In the genomic region with DNA sequence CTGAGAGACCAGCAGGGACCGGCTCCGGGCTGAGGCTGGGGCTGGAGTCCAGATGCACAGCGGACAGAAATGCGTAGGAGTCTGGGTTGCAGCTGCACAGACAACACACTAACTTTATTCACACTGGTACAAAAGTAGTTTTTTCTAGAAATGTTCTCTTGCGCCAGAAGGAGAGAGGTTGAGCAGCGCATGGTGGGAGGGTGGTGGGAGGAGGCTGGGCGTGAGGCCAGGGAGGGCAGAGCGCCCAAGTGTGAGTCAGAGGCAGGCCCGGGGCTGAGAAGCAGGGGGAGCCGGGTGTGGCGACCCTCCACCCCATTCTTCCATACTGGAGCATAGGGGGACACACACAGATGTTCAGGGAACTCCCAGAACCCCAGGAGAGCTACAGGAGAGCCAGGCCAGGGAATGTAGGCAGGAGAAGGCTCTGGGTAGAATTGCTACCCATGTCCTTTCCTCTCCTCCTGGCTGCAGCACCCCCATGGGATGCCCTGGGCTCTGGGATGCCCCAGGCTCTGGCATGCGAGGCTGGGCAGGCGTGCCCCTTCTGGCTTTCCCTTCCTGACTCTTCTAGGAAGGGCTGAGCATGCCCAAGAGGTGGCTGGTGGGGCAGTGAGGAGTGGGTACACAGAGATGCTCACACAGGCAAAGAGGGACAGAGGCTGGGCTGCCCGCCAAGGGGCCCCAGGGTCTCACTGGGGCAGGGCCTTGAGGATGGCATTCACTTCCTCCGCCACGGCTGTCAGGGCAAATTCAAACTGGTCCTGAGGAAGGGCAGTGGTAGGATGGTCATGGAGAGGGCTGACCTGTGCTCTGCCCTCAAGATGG, we compare ENCODE assay signal across 11 cellular contexts. TPM values are rescaled to one million over a fixed set of nuclear protein-coding genes. Genes with fewer than 3 reads are reported as not detected.
A peak's percentile ranks its signal among the peaks of the same experiment; 100 is the strongest.
DNase-seq lines count a peak whose midpoint lies in the region; ATAC-seq, FAIRE-seq and TF ChIP-seq lines count a peak whose summit lies in the region.
"Had no signal": no experiment of that assay in that cellular context is flagged by ENCODE, and none has a peak within 500 bp of the region (broad histone marks: within the 10 kb centered on the region; RNA-seq: fewer than 3 reads in every experiment).

No MANE protein-coding gene starts in this region.

- peak; percentile 5 for FAIRE-seq in keratinocyte (lab: Jason Lieb, UNC)
- FAIRE-seq in GM12891 (lab: Jason Lieb, UNC), result no peak

- H3K27me3 ChIP-seq in keratinocyte (ENCODE audit: control insufficient read depth, extremely low read depth, insufficient read depth, low read length) (no peaks in the 10 kb centered on the region), thyroid gland (no peaks in the 10 kb centered on the region)

- no peaks in the 10 kb centered on the region for H3K79me2 ChIP-seq in keratinocyte (ENCODE audit: control insufficient read depth, insufficient read depth, low read length)
- H3K79me2 ChIP-seq: parathyroid adenoma had no signal

- no peaks in the 10 kb centered on the region for H4K20me1 ChIP-seq in keratinocyte (ENCODE audit: control insufficient read depth, extremely low read depth, insufficient read depth, low read length)

- CTCF ChIA-PET in HEK293T (lab: Yijun Ruan, JAX), result no interaction called here

- H3K4me3 ChIP-seq in keratinocyte (ENCODE audit: control insufficient read depth in 2 of 3, extremely low read depth in 1 of 3, insufficient read depth in 2 of 3, low read depth in 1 of 3, low read length in 3 of 3), result peak overlapping the region in 1 of 3 experiments; percentile 37
- no peak overlapping the region for H3K4me3 ChIP-seq in thyroid gland (replicated peaks in 1 of 3)

- POLR2A ChIA-PET in HEK293T (lab: Yijun Ruan, JAX), result interaction anchor here (1.0 kb wide), 1 partner anchor 11 kb away, joined by 3 read pairs; the partner anchor contains the start of gene DNAJB2

- DNase-seq in HUDEP-2 (lab: John Stamatoyannopoulos, UW; ENCODE audit: unreplicated experiment in 76 of 76) (peak in 73 of 76 experiments; percentile 8 to 93 (median 76)), brain pericyte (ENCODE audit: low read depth, low spot score) (peak; percentile 77), keratinocyte (ENCODE audit: low read depth, low spot score) (no peak), thyroid gland (peak; percentile 79 to 81), GM12891 (ENCODE audit: insufficient read length, low spot score) (no peak), HEK293T (ENCODE audit: extremely low spot score) (no peak)
- DNase-seq in activated T-cell treated with anti-CD3 and anti-CD28 coated beads, Interleukin-2, amount 50 U/mL, for 24 hours, result no peak
- DNase-seq: activated T-cell treated with anti-CD3 and anti-CD28 coated beads for 4 hours had no signal

- no peak overlapping the region for H3K4me3 Mint-ChIP-seq in activated T-cell treated with anti-CD3 and anti-CD28 coated beads, Interleukin-2, amount 50 U/mL, for 24 hours

- H3K9me1 ChIP-seq in keratinocyte (ENCODE audit: control insufficient read depth, extremely low read depth, insufficient read depth, low read length), result no peaks in the 10 kb centered on the region

- H3K4me1 ChIP-seq in keratinocyte (ENCODE audit: control insufficient read depth, extremely low read depth, insufficient read depth, low read length), result peaks cover 37% of the 10 kb centered on the region
- peaks cover 0 to 16% of the 10 kb centered on the region in 2 donors for H3K4me1 ChIP-seq in thyroid gland

- H3K9me3 ChIP-seq in keratinocyte (ENCODE audit: control insufficient read depth, low read depth, low read length) (no peaks in the 10 kb centered on the region), thyroid gland (no peaks in the 10 kb centered on the region)

- H3K36me3 ChIP-seq in keratinocyte (ENCODE audit: control insufficient read depth in 2 of 2, extremely low read depth in 1 of 2, insufficient read depth in 2 of 2, low read length in 2 of 2) (peaks cover 1 to 2% of the 10 kb centered on the region in 2 experiments), thyroid gland (peaks cover 5 to 9% of the 10 kb centered on the region in 2 donors)

- H3K36me3 Mint-ChIP-seq in activated T-cell treated with anti-CD3 and anti-CD28 coated beads, Interleukin-2, amount 50 U/mL, for 24 hours (ENCODE audit: low read depth), result peaks cover 13% of the 10 kb centered on the region

- TF ChIP-seq CTCF in keratinocyte (optimal IDR thresholded peaks at IDR 0.05 in 1 of 3, IDR thresholded peaks at IDR 0.05 in 1 of 3, conservative IDR thresholded peaks at IDR 0.05 in 1 of 3; ENCODE audit: extremely low read depth in 1 of 3, insufficient read depth in 2 of 3, low read length in 3 of 3), result no peak
- TF ChIP-seq CTCF in thyroid gland (IDR thresholded peaks at IDR 0.05), result no peak

- intact Hi-C loops in thyroid gland (cut with DNase I), result no loop called here

- H3K9ac ChIP-seq in keratinocyte (ENCODE audit: control insufficient read depth, extremely low read depth, insufficient read depth, low read length), result no peak overlapping the region
- H3K9ac ChIP-seq: parathyroid adenoma had no signal

- H3K4me2 ChIP-seq in keratinocyte (ENCODE audit: control insufficient read depth, extremely low read depth, insufficient read depth, low read depth, low read length), result peak overlapping the region; percentile 62

- no peak overlapping the region for H3K27ac Mint-ChIP-seq in activated T-cell treated with anti-CD3 and anti-CD28 coated beads, Interleukin-2, amount 50 U/mL, for 24 hours

- no peak for TF ChIP-seq POLR2A in thyroid gland (IDR thresholded peaks at IDR 0.05)
- no peak for TF ChIP-seq POLR2A in GM12891 (IDR thresholded peaks at IDR 0.05; ENCODE audit: low read depth, low read length)

- dilution Hi-C loops in keratinocyte (cut with MboI; ENCODE audit: extremely low pct_ligation_motif_present, low sequenced_read_pairs), result no loop called here

- H2AFZ ChIP-seq in keratinocyte (ENCODE audit: control insufficient read depth, low read length), result peak overlapping the region; percentile 20
- H2AFZ ChIP-seq: parathyroid adenoma had no signal

- H3K4me1 Mint-ChIP-seq in activated T-cell treated with anti-CD3 and anti-CD28 coated beads, Interleukin-2, amount 50 U/mL, for 24 hours (ENCODE audit: low read depth), result peaks cover 8% of the 10 kb centered on the region

- no peak for ATAC-seq in HG02759 (IDR thresholded peaks at IDR 0.05; ENCODE audit: unreplicated experiment)

- 28 to 38% methylated on average over 11 to 16 of the region's 16 CpGs for WGBS in thyroid gland, 2 donors

- H3K27ac ChIP-seq in keratinocyte (ENCODE audit: control insufficient read depth, insufficient read depth, low read length), result peak overlapping the region; percentile 10
- H3K27ac ChIP-seq in thyroid gland, result peak overlapping the region in 2 of 3 donors; percentile 65 to 70
- H3K27ac ChIP-seq: HL-60, parathyroid adenoma had no signal

- no peaks in the 10 kb centered on the region for H3K27me3 Mint-ChIP-seq in activated T-cell treated with anti-CD3 and anti-CD28 coated beads, Interleukin-2, amount 50 U/mL, for 24 hours

- H3K9me3 Mint-ChIP-seq in activated T-cell treated with anti-CD3 and anti-CD28 coated beads, Interleukin-2, amount 50 U/mL, for 24 hours, result no peaks in the 10 kb centered on the region

RNA-seq across cellular contexts. Expression of gene DNAJB2, which starts 10.6 kb away (rescaled TPM):
- 35.4 to 75.5 TPM (median 51.7 TPM) in 3 replicates for polyA plus RNA-seq in keratinocyte
- 51.5 TPM for polyA plus RNA-seq in keratinocyte (2011; ENCODE audit: low read depth)
- polyA plus RNA-seq in keratinocyte (2011; cell fraction: cytosol; rRNA removed), result 38.8 and 44.1 TPM in 2 replicates
- 70.8 and 71.6 TPM in 2 replicates for polyA plus RNA-seq in keratinocyte (2011; cell fraction: nucleus; rRNA removed)
- polyA plus RNA-seq in keratinocyte (2012; ENCODE audit: low replicate concordance), result 45.9 and 67.3 TPM in 2 replicates
- polyA minus RNA-seq in keratinocyte, result 32.0 to 81.5 TPM (median 58.7 TPM) in 3 replicates
- polyA minus RNA-seq in keratinocyte (2011; cell fraction: cytosol; rRNA and poly(A)+ RNA removed), result 29.4 TPM
- 32.8 and 46.7 TPM in 2 replicates for polyA minus RNA-seq in keratinocyte (2011; cell fraction: nucleus; rRNA and poly(A)+ RNA removed)
- total RNA-seq in thyroid gland, result 100 to 1,000 TPM in 3 of 4 donors, 10 to 100 TPM in 1; 79.0 to 127 (median 116) TPM
- polyA plus RNA-seq in GM12891 (2012; ENCODE audit: low read depth, missing spikeins), result 28.8 TPM

RNA-seq across cellular contexts. Expression of gene PTPRN, which starts 19.5 kb away (rescaled TPM):
- not detected in 3 replicates for polyA plus RNA-seq in keratinocyte
- not detected for polyA plus RNA-seq in keratinocyte (2011; ENCODE audit: low read depth)
- not detected in 2 replicates for polyA plus RNA-seq in keratinocyte (2011; cell fraction: cytosol; rRNA removed)
- not detected in 2 replicates for polyA plus RNA-seq in keratinocyte (2011; cell fraction: nucleus; rRNA removed)
- polyA plus RNA-seq in keratinocyte (2012; ENCODE audit: low replicate concordance), result not detected in 2 replicates
- polyA minus RNA-seq in keratinocyte, result not detected in 3 replicates
- polyA minus RNA-seq in keratinocyte (2011; cell fraction: cytosol; rRNA and poly(A)+ RNA removed), result not detected
- not detected in 2 replicates for polyA minus RNA-seq in keratinocyte (2011; cell fraction: nucleus; rRNA and poly(A)+ RNA removed)
- 1 to 10 TPM in 3 of 4 donors, not detected in 1; 1.9 to 4.6 (median 4.4) TPM for total RNA-seq in thyroid gland
- polyA plus RNA-seq in GM12891 (2012; ENCODE audit: low read depth, missing spikeins), result 0.14 TPM

RNA-seq across cellular contexts. Expression of gene TUBA4A, which starts 36.0 kb away (rescaled TPM):
- 524 to 819 TPM (median 569 TPM) in 3 replicates for polyA plus RNA-seq in keratinocyte
- polyA plus RNA-seq in keratinocyte (2011; ENCODE audit: low read depth), result 80.1 TPM
- 560 and 665 TPM in 2 replicates for polyA plus RNA-seq in keratinocyte (2011; cell fraction: cytosol; rRNA removed)
- polyA plus RNA-seq in keratinocyte (2011; cell fraction: nucleus; rRNA removed), result 738 and 769 TPM in 2 replicates
- 401 and 544 TPM in 2 replicates for polyA plus RNA-seq in keratinocyte (2012; ENCODE audit: low replicate concordance)
- polyA minus RNA-seq in keratinocyte, result 266 to 690 TPM (median 309 TPM) in 3 replicates
- 136 TPM for polyA minus RNA-seq in keratinocyte (2011; cell fraction: cytosol; rRNA and poly(A)+ RNA removed)
- 115 and 162 TPM in 2 replicates for polyA minus RNA-seq in keratinocyte (2011; cell fraction: nucleus; rRNA and poly(A)+ RNA removed)
- 10 to 100 TPM; 21.0 to 72.4 (median 34.8) TPM for total RNA-seq in thyroid gland
- 114 TPM for polyA plus RNA-seq in GM12891 (2012; ENCODE audit: low read depth, missing spikeins)

RNA-seq across cellular contexts. Expression of gene TUBA4B, which starts 36.7 kb away (rescaled TPM):
- 0.08 TPM in 1 of 3 replicates, not detected in the others for polyA plus RNA-seq in keratinocyte
- polyA plus RNA-seq in keratinocyte (2011; ENCODE audit: low read depth), result not detected
- polyA plus RNA-seq in keratinocyte (2011; cell fraction: cytosol; rRNA removed), result 0.05 TPM in 1 of 2 replicates, not detected in the other
- 0.09 TPM in 1 of 2 replicates, not detected in the other for polyA plus RNA-seq in keratinocyte (2011; cell fraction: nucleus; rRNA removed)
- polyA plus RNA-seq in keratinocyte (2012; ENCODE audit: low replicate concordance), result not detected in 2 replicates
- polyA minus RNA-seq in keratinocyte, result not detected in 3 replicates
- polyA minus RNA-seq in keratinocyte (2011; cell fraction: cytosol; rRNA and poly(A)+ RNA removed), result not detected
- not detected in 2 replicates for polyA minus RNA-seq in keratinocyte (2011; cell fraction: nucleus; rRNA and poly(A)+ RNA removed)
- total RNA-seq in thyroid gland, result not detected
- 0.06 TPM for polyA plus RNA-seq in GM12891 (2012; ENCODE audit: low read depth, missing spikeins)

RNA-seq across cellular contexts. Expression of gene RESP18, which starts 42.8 kb away (rescaled TPM):
- not detected in 3 replicates for polyA plus RNA-seq in keratinocyte
- polyA plus RNA-seq in keratinocyte (2011; ENCODE audit: low read depth), result not detected
- polyA plus RNA-seq in keratinocyte (2011; cell fraction: cytosol; rRNA removed), result not detected in 2 replicates
- polyA plus RNA-seq in keratinocyte (2011; cell fraction: nucleus; rRNA removed), result not detected in 2 replicates
- polyA plus RNA-seq in keratinocyte (2012; ENCODE audit: low replicate concordance), result not detected in 2 replicates
- polyA minus RNA-seq in keratinocyte, result not detected in 3 replicates
- not detected for polyA minus RNA-seq in keratinocyte (2011; cell fraction: cytosol; rRNA and poly(A)+ RNA removed)
- not detected in 2 replicates for polyA minus RNA-seq in keratinocyte (2011; cell fraction: nucleus; rRNA and poly(A)+ RNA removed)
- total RNA-seq in thyroid gland, result not detected
- not detected for polyA plus RNA-seq in GM12891 (2012; ENCODE audit: low read depth, missing spikeins)

Comparison
In these comparisons a context has a peak if more than half of its experiments do, and no peak if none do; other contexts are left out.
1. DNase-seq: peak in HUDEP-2 (73 of 76), brain pericyte (single experiment) and thyroid gland (2 of 2); none in keratinocyte (single experiment), GM12891 (single experiment), activated T-cell treated with anti-CD3 and anti-CD28 coated beads, Interleukin-2, amount 50 U/mL, for 24 hours (single experiment) and HEK293T (single experiment).